In genomic region chr9:86303316-86303975, GRCh38 we compare ENCODE assay signal across 10 cellular contexts. TPM values are rescaled to one million over a fixed set of nuclear protein-coding genes. Genes with fewer than 3 reads are reported as not detected.
DNase-seq lines count a peak whose midpoint lies in the region; ATAC-seq and TF ChIP-seq lines count a peak whose summit lies in the region.
"Had no signal": no experiment of that assay in that cellular context is flagged by ENCODE, and none has a peak within 500 bp of the region (broad histone marks: within the 10 kb centered on the region; RNA-seq: fewer than 3 reads in every experiment).

No MANE protein-coding gene starts in this region.

- TF ChIP-seq CTCF in foreskin keratinocyte (conservative IDR thresholded peaks at IDR 0.05) (no peak), tibial artery (IDR thresholded peaks at IDR 0.05) (no peak)

- H3K4me1 ChIP-seq in foreskin keratinocyte (peaks cover 15% of the 10 kb centered on the region), tibial artery (no peaks in the 10 kb centered on the region)

- intact Hi-C loops in tibial artery (cut with DNase I; ENCODE audit: low total_unique reads) = no loop called here

- H3K27ac ChIP-seq in foreskin keratinocyte (no peak overlapping the region), tibial artery (no peak overlapping the region)

- ATAC-seq in foreskin keratinocyte = peak; percentile 95

- H3K36me3 ChIP-seq in tibial artery = peaks cover 72 to 99% (median 93%) of the 10 kb centered on the region in 3 donors

- DNase-seq in NCI-H2171 treated with DMSO at 0.1 percent for 48 hours (lab: John Stamatoyannopoulos, UW) (peak; percentile 3), NCI-H2171 (lab: John Stamatoyannopoulos, UW) (no peak), foreskin keratinocyte (peak; percentile 59 to 75), hepatic stellate cell (ENCODE audit: low spot score) (no peak), tibial artery (no peak), DMS 273 (lab: John Stamatoyannopoulos, UW; ENCODE audit: unreplicated experiment) (no peak)
- peak; percentile 38 for DNase-seq in activated CD8-positive, alpha-beta memory T cell treated with anti-CD3 and anti-CD28 coated beads, Interleukin-2, amount 50 U/mL, for 4 hours
- DNase-seq in stimulated activated CD8-positive, alpha-beta memory T cell treated with anti-CD3 and anti-CD28 coated beads, Interleukin-4, amount 100 ng/mL, for 48 hours = peak; percentile 53
- DNase-seq: NCI-H2029 had no signal

- H3K4me3 ChIP-seq in tibial artery = no peak overlapping the region

- H3K9me3 ChIP-seq in tibial artery = no peaks in the 10 kb centered on the region

- H3K27me3 ChIP-seq in foreskin keratinocyte (no peaks in the 10 kb centered on the region), tibial artery (no peaks in the 10 kb centered on the region)

RNA-seq across cellular contexts. Expression of gene ISCA1, which starts 21.1 kb away (rescaled TPM):
- 24.4 and 24.5 TPM in 2 replicates for total RNA-seq in foreskin keratinocyte
- polyA plus RNA-seq in foreskin keratinocyte = 20.0 and 21.7 TPM in 2 replicates

RNA-seq across cellular contexts. Expression of gene C9orf153, which starts 44.0 kb away (rescaled TPM):
- 0.28 TPM in 1 of 2 replicates, not detected in the other for total RNA-seq in foreskin keratinocyte
- 0.09 and 0.23 TPM in 2 replicates for polyA plus RNA-seq in foreskin keratinocyte
- total RNA-seq: dermis microvascular lymphatic vessel endothelial cell had no signal

RNA-seq across cellular contexts. Expression of gene TUT7, which starts 50.8 kb away (rescaled TPM):
- total RNA-seq in foreskin keratinocyte = 26.1 and 29.8 TPM in 2 replicates
- polyA plus RNA-seq in foreskin keratinocyte = 7.3 and 7.7 TPM in 2 replicates

Comparison
In these comparisons a context has a peak if more than half of its experiments do, and no peak if none do; other contexts are left out.
1. DNase-seq: peak in NCI-H2171 treated with DMSO at 0.1 percent for 48 hours (single experiment), activated CD8-positive, alpha-beta memory T cell treated with anti-CD3 and anti-CD28 coated beads, Interleukin-2, amount 50 U/mL, for 4 hours (single experiment), foreskin keratinocyte (2 of 2) and stimulated activated CD8-positive, alpha-beta memory T cell treated with anti-CD3 and anti-CD28 coated beads, Interleukin-4, amount 100 ng/mL, for 48 hours (single experiment); none in NCI-H2171 (single experiment), hepatic stellate cell (single experiment), tibial artery (0 of 2) and DMS 273 (single experiment).